Comparison of ENCODE assay signal across 8 cellular contexts in genomic region chr20:5788385-5788895, GRCh38. TPM values are rescaled to one million over a fixed set of nuclear protein-coding genes. Genes with fewer than 3 reads are reported as not detected.
DNase-seq lines count a peak whose midpoint lies in the region; ATAC-seq and TF ChIP-seq lines count a peak whose summit lies in the region.

No MANE protein-coding gene starts in this region.

- no peak for TF ChIP-seq POLR2A in gastrocnemius medialis (IDR thresholded peaks at IDR 0.05)

- peaks cover 5 to 9% of the 10 kb centered on the region in 2 donors for H3K4me1 ChIP-seq in ascending aorta
- H3K4me1 ChIP-seq in gastrocnemius medialis = peaks cover 16 to 24% of the 10 kb centered on the region in 2 donors

- intact Hi-C loops in ascending aorta (cut with DNase I) (loop anchor here (1.0 kb wide), 1 partner anchor 259 kb away; no protein-coding TSS in a partner anchor), gastrocnemius medialis (cut with DNase I; ENCODE audit: low total_unique reads) (loop anchor here (1.0 to 5.0 kb wide), 2 partner anchors 144 to 259 kb away; no protein-coding TSS in a partner anchor)

- no peaks in the 10 kb centered on the region for H3K27me3 ChIP-seq in ascending aorta
- H3K27me3 ChIP-seq in gastrocnemius medialis = no peaks in the 10 kb centered on the region

- TF ChIP-seq CTCF in GM12875 (IDR thresholded peaks at IDR 0.05; ENCODE audit: borderline replicate concordance, insufficient read depth, low read depth, low read length) (peak; percentile 63; the same call in 1 of the 2 replicates), ascending aorta (IDR thresholded peaks at IDR 0.05) (peak; percentile 68 to 85 (median 82)), gastrocnemius medialis (IDR thresholded peaks at IDR 0.05 in 4 of 5, conservative IDR thresholded peaks at IDR 0.05 in 1 of 5) (peak; percentile 86 to 93 (median 89))

- H3K9me3 ChIP-seq in ascending aorta (no peaks in the 10 kb centered on the region), gastrocnemius medialis (no peaks in the 10 kb centered on the region)

- H3K36me3 ChIP-seq in ascending aorta (peaks cover 0 to 8% of the 10 kb centered on the region in 2 donors), gastrocnemius medialis (no peaks in the 10 kb centered on the region)

- in situ Hi-C loops in gastrocnemius medialis (cut with MboI; ENCODE audit: low sequenced_read_pairs in 4 of 4) = loop anchor here in 3 of 4 donors (10.0 to 25.0 kb wide), 2 partner anchors 226 to 264 kb away; no protein-coding TSS in a partner anchor

- ATAC-seq in HG02981 (IDR thresholded peaks at IDR 0.05; ENCODE audit: unreplicated experiment) = peak; percentile 80
- peak; percentile 76 to 84 for ATAC-seq in gastrocnemius medialis

- DNase-seq in NCI-H2029 treated with DMSO at 0.1 percent for 48 hours (lab: John Stamatoyannopoulos, UW) = peak; percentile 96
- DNase-seq in T-helper 2 cell = peak; percentile 20 to 89 (median 60)
- peak in 1 of 2 donors; percentile 86 for DNase-seq in ascending aorta (ENCODE audit: low spot score in 2 of 2)
- DNase-seq in hepatic stellate cell (ENCODE audit: low spot score) = peak; percentile 73
- peak; percentile 74 to 75 for DNase-seq in gastrocnemius medialis
- DNase-seq in cortex of kidney (lab: John Stamatoyannopoulos, UW) = no peak

- H3K27ac ChIP-seq in ascending aorta (no peak overlapping the region), gastrocnemius medialis (no peak overlapping the region)

- H3K4me3 ChIP-seq in GM12875 (ENCODE audit: low read depth, low read length) = no peak overlapping the region
- H3K4me3 ChIP-seq in ascending aorta = no peak overlapping the region
- H3K4me3 ChIP-seq in gastrocnemius medialis = no peak overlapping the region

RNA-seq across cellular contexts. Expression of gene SHLD1, which starts 38.2 kb away (rescaled TPM):
- not detected for total RNA-seq in ascending aorta
- 1 to 10 TPM; 5.4 to 7.1 (median 5.8) TPM for total RNA-seq in gastrocnemius medialis
